23 cellular contexts compared by ENCODE assay signal in genomic region chr6:89359561-89359960, GRCh38. TPM values are rescaled to one million over a fixed set of nuclear protein-coding genes. Genes with fewer than 3 reads are reported as not detected.
DNase-seq lines count a peak whose midpoint lies in the region; ATAC-seq and TF ChIP-seq lines count a peak whose summit lies in the region.
"Had no signal": no experiment of that assay in that cellular context is flagged by ENCODE, and none has a peak within 500 bp of the region (broad histone marks: within the 10 kb centered on the region; RNA-seq: fewer than 3 reads in every experiment).

No MANE protein-coding gene starts in this region.

- no peaks in the 10 kb centered on the region for H3K36me3 Mint-ChIP-seq in stimulated activated naive CD8-positive, alpha-beta T cell treated with anti-CD3 and anti-CD28 coated beads, Interleukin-15, Interleukin-2, amounts not matched to agents 100 ng/mL and 50 ng/mL, for 24 hours (ENCODE audit: low read depth)
- H3K36me3 Mint-ChIP-seq: natural killer cell had no signal

- no peak overlapping the region for H3K4me3 Mint-ChIP-seq in stimulated activated naive CD8-positive, alpha-beta T cell treated with anti-CD3 and anti-CD28 coated beads, Interleukin-15, Interleukin-2, amounts not matched to agents 100 ng/mL and 50 ng/mL, for 24 hours
- H3K4me3 Mint-ChIP-seq: dendritic cell treated with granulocyte-macrophage colony-stimulating factor and Interleukin-4, amounts not matched to agents 40 ng/mL and 50 ng/mL, for 4 days; natural killer cell had no signal

- ATAC-seq in stimulated activated naive CD8-positive, alpha-beta T cell treated with anti-CD3 and anti-CD28 coated beads, Interleukin-15, Interleukin-2, amounts not matched to agents 100 U/mL and 50 U/mL, for 24 hours: no peak
- ATAC-seq in HG02840 (IDR thresholded peaks at IDR 0.05; ENCODE audit: low FRiP score, unreplicated experiment): no peak
- ATAC-seq in heart left ventricle: no peak
- ATAC-seq: natural killer cell had no signal

- H3K4me1 ChIP-seq in heart left ventricle: peaks cover 0 to 25% (median 0%) of the 10 kb centered on the region in 12 donors

- H3K27ac Mint-ChIP-seq in stimulated activated naive CD8-positive, alpha-beta T cell treated with anti-CD3 and anti-CD28 coated beads, Interleukin-15, Interleukin-2, amounts not matched to agents 100 ng/mL and 50 ng/mL, for 24 hours: peak overlapping the region; percentile 36
- H3K27ac Mint-ChIP-seq: dendritic cell treated with granulocyte-macrophage colony-stimulating factor and Interleukin-4, amounts not matched to agents 40 ng/mL and 50 ng/mL, for 4 days; natural killer cell had no signal

- 18 to 43% (median 21%) methylated on average over 1 of the region's 1 CpG for WGBS in heart left ventricle, 4 donors

- TF ChIP-seq POLR2A in heart left ventricle (IDR thresholded peaks at IDR 0.05): no peak

- H3K27me3 Mint-ChIP-seq in stimulated activated naive CD8-positive, alpha-beta T cell treated with anti-CD3 and anti-CD28 coated beads, Interleukin-15, Interleukin-2, amounts not matched to agents 100 ng/mL and 50 ng/mL, for 24 hours: no peaks in the 10 kb centered on the region
- H3K27me3 Mint-ChIP-seq: dendritic cell treated with granulocyte-macrophage colony-stimulating factor and Interleukin-4, amounts not matched to agents 40 ng/mL and 50 ng/mL, for 4 days had no signal

- no peak for TF ChIP-seq CTCF in heart left ventricle (IDR thresholded peaks at IDR 0.05)
- TF ChIP-seq CTCF in dorsolateral prefrontal cortex (IDR thresholded peaks at IDR 0.05 in 54 of 56, conservative IDR thresholded peaks at IDR 0.05 in 2 of 56; ENCODE audit: low read depth in 1 of 56, partially characterized antibody in 56 of 56): no peak

- no peaks in the 10 kb centered on the region for H3K9me3 Mint-ChIP-seq in stimulated activated naive CD8-positive, alpha-beta T cell treated with anti-CD3 and anti-CD28 coated beads, Interleukin-15, Interleukin-2, amounts not matched to agents 100 ng/mL and 50 ng/mL, for 24 hours
- H3K9me3 Mint-ChIP-seq: dendritic cell treated with granulocyte-macrophage colony-stimulating factor and Interleukin-4, amounts not matched to agents 40 ng/mL and 50 ng/mL, for 4 days; natural killer cell had no signal

- intact Hi-C loops in heart left ventricle (cut with DNase I): loop anchor here in 1 of 10 donors (10.0 kb wide), 1 partner anchor 235 kb away; no protein-coding TSS in a partner anchor
- intact Hi-C loops in dorsolateral prefrontal cortex (cut with DNase I): loop anchor here (10.0 kb wide), 2 partner anchors 275 to 385 kb away; partner anchors contain the start of gene LYRM2 (in 1 of the 2)

- H3K27me3 ChIP-seq in heart left ventricle: no peaks in the 10 kb centered on the region
- no peaks in the 10 kb centered on the region for H3K27me3 ChIP-seq in dorsolateral prefrontal cortex
- H3K27me3 ChIP-seq: brain microvascular endothelial cell had no signal

- peaks cover 72% of the 10 kb centered on the region for H3K4me1 Mint-ChIP-seq in stimulated activated naive CD8-positive, alpha-beta T cell treated with anti-CD3 and anti-CD28 coated beads, Interleukin-15, Interleukin-2, amounts not matched to agents 100 ng/mL and 50 ng/mL, for 24 hours (ENCODE audit: low read depth)

- no peaks in the 10 kb centered on the region for H3K9me3 ChIP-seq in heart left ventricle

- H3K27ac ChIP-seq in heart left ventricle: no peak overlapping the region
- H3K27ac ChIP-seq in dorsolateral prefrontal cortex: no peak overlapping the region
- H3K27ac ChIP-seq: brain microvascular endothelial cell had no signal

- no peak overlapping the region for H3K4me3 ChIP-seq in heart left ventricle
- no peak overlapping the region for H3K4me3 ChIP-seq in dorsolateral prefrontal cortex

- no peak for DNase-seq in stimulated activated naive CD8-positive, alpha-beta T cell treated with anti-CD3 and anti-CD28 coated beads, Interleukin-15, Interleukin-2, amounts not matched to agents 100 U/mL and 50 U/mL, for 24 hours
- DNase-seq in NCI-H69 (lab: John Stamatoyannopoulos, UW) (peak; percentile 30), fibroblast of peridontal ligament (ENCODE audit: extremely low read depth) (peak; percentile 31), AG08396 (ENCODE audit: low spot score) (no peak), heart left ventricle (no peak), dorsolateral prefrontal cortex (no peak)
- DNase-seq: activated CD4-positive, CD25-positive, alpha-beta regulatory T cell treated with anti-CD3 and anti-CD28 coated beads, Interleukin-2, amount 50 U/mL, for 72 hours; activated naive CD4-positive, alpha-beta T cell treated with Interleukin-2 at 50 U/mL for 16 hours; brain microvascular endothelial cell; Calu3; erythroblast; HCEC 1CT; mammary epithelial cell; natural killer cell; NCI-H2081 treated with DMSO at 0.1 percent for 48 hours; NCI-H526 treated with DMSO at 0.1 percent for 48 hours; stimulated activated CD4-positive, alpha-beta T cell treated with anti-CD3 and anti-CD28 coated beads, Interleukin-15, amount 100 ng/mL, for 24 hours; T-helper 2 cell had no signal

- no peaks in the 10 kb centered on the region for H3K36me3 ChIP-seq in heart left ventricle
- H3K36me3 ChIP-seq: brain microvascular endothelial cell had no signal

RNA-seq across cellular contexts. Expression of gene UBE2J1, which starts 7.0 kb away (rescaled TPM):
- 10 to 100 TPM in 8 of 9 donors, 1 to 10 TPM in 1; 9.8 to 28.2 (median 15.2) TPM for total RNA-seq in heart left ventricle
- polyA plus RNA-seq in heart left ventricle: 10 to 100 TPM in 1 of 2 donors, 1 to 10 TPM in 1; 8.9 to 18.1 TPM
- total RNA-seq in dorsolateral prefrontal cortex: 10 to 100 TPM; 16.6 to 28.5 (median 23.0) TPM

RNA-seq across cellular contexts. Expression of gene GABRR2, which starts 44.5 kb away (rescaled TPM):
- total RNA-seq in heart left ventricle: 1 to 10 TPM in 1 of 9 donors, under 1 TPM in 8; 0.20 to 1.1 (median 0.31) TPM
- under 1 TPM; 0.30 to 0.46 TPM for polyA plus RNA-seq in heart left ventricle
- total RNA-seq in dorsolateral prefrontal cortex: 1 to 10 TPM in 22 of 120 experiments, under 1 TPM in 61, not detected in 37; 0.28 to 3.0 (median 0.72) TPM
- total RNA-seq: HT-29, mammary epithelial cell, MCF 10A had no signal
- polyA plus RNA-seq: mammary epithelial cell had no signal

RNA-seq across cellular contexts. Expression of gene RRAGD, which starts 52.5 kb away (rescaled TPM):
- total RNA-seq in heart left ventricle: 100 to 1,000 TPM in 5 of 9 donors, 10 to 100 TPM in 4; 69.7 to 147 (median 102) TPM
- polyA plus RNA-seq in heart left ventricle: 10 to 100 TPM; 25.8 to 40.8 TPM
- total RNA-seq in dorsolateral prefrontal cortex: 10 to 100 TPM; 31.7 to 65.1 (median 45.2) TPM
- total RNA-seq: HT-29 had no signal

Comparison
In these comparisons a context has a peak if more than half of its experiments do, and no peak if none do; other contexts are left out.
1. DNase-seq: peak in NCI-H69 (single experiment) and fibroblast of peridontal ligament (single experiment); none in stimulated activated naive CD8-positive, alpha-beta T cell treated with anti-CD3 and anti-CD28 coated beads, Interleukin-15, Interleukin-2, amounts not matched to agents 100 U/mL and 50 U/mL, for 24 hours (single experiment), AG08396 (single experiment), heart left ventricle (0 of 5) and dorsolateral prefrontal cortex (0 of 10).